23 cellular contexts compared by ENCODE assay signal in the genomic region with DNA sequence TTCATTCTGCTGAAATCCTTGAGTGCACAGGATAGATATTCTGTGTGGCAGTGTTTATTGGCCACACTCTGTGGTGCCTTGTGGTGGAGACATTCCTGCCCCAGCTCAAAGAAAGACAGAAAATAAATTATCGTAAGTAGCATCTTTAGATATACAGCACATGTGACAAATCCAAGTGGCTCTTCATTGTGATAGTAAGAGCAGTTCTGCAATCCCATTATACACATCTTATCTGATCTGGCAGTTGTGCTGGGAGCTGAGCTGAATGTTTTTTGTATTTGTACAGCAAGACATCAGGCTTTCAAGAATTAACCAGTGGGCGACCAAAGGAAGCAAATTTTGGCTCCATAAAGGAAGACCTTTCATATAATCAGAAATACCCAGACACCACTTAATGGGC.
"Had no signal": no experiment of that assay in that cellular context is flagged by ENCODE, and none has a peak within 500 bp of the region (broad histone marks: within the 10 kb centered on the region; RNA-seq: fewer than 3 reads in every experiment).

No MANE protein-coding gene starts in this region.

- H3K4me3 ChIP-seq: heart left ventricle, sigmoid colon, suprapubic skin, tibial artery, upper lobe of right lung had no signal

- H3K27ac ChIP-seq: foreskin keratinocyte, heart left ventricle, neutrophil, sigmoid colon, suprapubic skin, tibial artery, upper lobe of right lung had no signal

- H3K4me1 ChIP-seq: foreskin keratinocyte, sigmoid colon, suprapubic skin, tibial artery, upper lobe of right lung had no signal

- H3K27me3 ChIP-seq: foreskin keratinocyte, heart left ventricle, sigmoid colon, suprapubic skin, tibial artery, upper lobe of right lung had no signal

- H3K9me3 ChIP-seq: heart left ventricle, neutrophil, sigmoid colon, suprapubic skin, tibial artery, upper lobe of right lung had no signal

- H3K36me3 ChIP-seq: heart left ventricle, neutrophil, sigmoid colon, suprapubic skin, tibial artery, upper lobe of right lung had no signal

- ATAC-seq: activated CD8-positive, alpha-beta T cell treated with anti-CD3 and anti-CD28 coated beads for 36 hours; activated naive CD8-positive, alpha-beta T cell treated with anti-CD3 and anti-CD28 coated beads, Interleukin-2, amount 50 U/mL, for 24 hours; esophagus mucosa; foreskin keratinocyte; heart left ventricle; upper lobe of right lung had no signal

- DNase-seq: activated CD4-positive, alpha-beta T cell treated with anti-CD3 and anti-CD28 coated beads, Interleukin-2, amount 50 U/mL, for 1 hour; activated CD8-positive, alpha-beta T cell treated with anti-CD3 and anti-CD28 coated beads for 36 hours; activated naive CD8-positive, alpha-beta T cell treated with anti-CD3 and anti-CD28 coated beads, Interleukin-2, amount 50 U/mL, for 24 hours; activated T-cell treated with anti-CD3 and anti-CD28 coated beads, Interleukin-2, amount 50 U/mL, for 48 hours; amygdala; central memory CD4-positive, alpha-beta T cell; endodermal cell; foreskin keratinocyte; heart left ventricle; hypothalamus; immature natural killer cell; kidney; naive B cell; nephron progenitor cell; sigmoid colon; stimulated activated CD4-positive, alpha-beta T cell treated with anti-CD3 and anti-CD28 coated beads, Interleukin-15, amount 100 ng/mL, for 24 hours; stimulated activated CD4-positive, alpha-beta T cell treated with anti-CD3 and anti-CD28 coated beads, Interleukin-2, amount 100 ng/mL, for 24 hours; stimulated activated naive CD4-positive, alpha-beta T cell; tibial artery; upper lobe of right lung had no signal
